ENCODE assay signal across 1 cellular context in the genomic region with DNA sequence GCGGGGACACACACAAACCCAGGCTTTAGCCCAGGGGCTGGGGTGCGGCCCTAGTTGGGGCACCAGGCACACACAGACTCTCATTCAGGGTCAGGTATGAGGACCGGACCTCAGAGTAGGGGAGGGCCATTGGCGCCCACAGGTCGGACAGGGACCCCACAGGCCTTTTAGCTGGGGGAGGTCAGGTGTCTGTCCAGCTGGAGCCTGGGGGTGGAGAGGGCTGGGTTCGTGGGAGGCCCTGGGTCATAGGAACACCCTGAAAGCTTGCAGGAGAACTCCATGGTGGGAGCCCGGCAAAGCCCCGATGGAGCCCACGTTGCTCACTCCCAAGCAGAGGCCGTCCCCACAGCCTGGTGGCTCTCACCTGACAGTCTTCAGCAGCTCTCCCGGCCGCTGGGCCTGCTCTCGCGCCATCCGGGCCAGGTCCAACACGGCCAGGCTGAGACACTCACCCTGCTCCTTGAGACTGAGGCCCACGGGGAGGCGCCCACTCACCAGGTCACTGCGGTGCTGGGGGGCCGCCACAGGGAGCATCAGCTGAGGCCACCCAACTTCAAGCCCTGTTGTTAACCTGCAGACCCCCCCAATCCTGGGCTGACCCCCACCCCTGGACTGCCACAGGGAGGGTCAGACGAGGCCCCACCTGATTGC.
TF ChIP-seq lines count a peak whose summit lies in the region.

No MANE protein-coding gene starts in this region.

TF ChIP-seq in K562, 482 proteins besides CTCF, POLR2A, EP300 and RAD21:
- TF ChIP-seq ATF1 (CRISPR knock-in tag; IDR thresholded peaks at IDR 0.05) (no peak), ATF1 (tag; IDR thresholded peaks at IDR 0.05) (0 out of 2 replicates have a peak, but pooled peaks have one; percentile 33), PHB2 (IDR thresholded peaks at IDR 0.05; ENCODE audit: low read depth) (no peak), L3MBTL2 (IDR thresholded peaks at IDR 0.05) (peak; percentile 22)
TF ChIP-seq in K562: peak in this region for 2.
